Comparison of ENCODE assay signal across 31 cellular contexts in genomic region chr11:83078269-83078668, GRCh38. TPM values are rescaled to one million over a fixed set of nuclear protein-coding genes. Genes with fewer than 3 reads are reported as not detected.
DNase-seq lines count a peak whose midpoint lies in the region; ATAC-seq and TF ChIP-seq lines count a peak whose summit lies in the region.
"Had no signal": no experiment of that assay in that cellular context is flagged by ENCODE, and none has a peak within 500 bp of the region (broad histone marks: within the 10 kb centered on the region; RNA-seq: fewer than 3 reads in every experiment).

No MANE protein-coding gene starts in this region.

- CTCF ChIA-PET in CD8-positive, alpha-beta T cell (lab: Charles Lee), result interaction anchor here (1.2 kb wide), 1 partner anchor 10 kb away, joined by 3 read pairs; no protein-coding TSS in a partner anchor

- no peaks in the 10 kb centered on the region for H3K9me3 ChIP-seq in CD8-positive, alpha-beta T cell (ENCODE audit: low read length)
- H3K9me3 ChIP-seq in SK-N-MC (ENCODE audit: low read depth, low read length), result no peaks in the 10 kb centered on the region
- H3K9me3 ChIP-seq: ascending aorta, neutrophil, psoas muscle, sigmoid colon, tibial nerve had no signal

- POLR2A ChIA-PET in CD8-positive, alpha-beta T cell (lab: Charles Lee), result interaction anchor here (0.5 to 1.1 kb wide), 3 partner anchors 19 to 80 kb away, joined by 3 to 4 read pairs (median 4); no protein-coding TSS in a partner anchor

- no peaks in the 10 kb centered on the region for H3K27me3 ChIP-seq in CD8-positive, alpha-beta T cell (ENCODE audit: insufficient read depth, low read length)
- H3K27me3 ChIP-seq: ascending aorta, neutrophil, sigmoid colon, tibial nerve had no signal

- no peak for DNase-seq in activated T-cell treated with anti-CD3 and anti-CD28 coated beads, Interleukin-2, amount 50 U/mL, for 24 hours
- no peak for DNase-seq in activated T-cell treated with anti-CD3 and anti-CD28 coated beads for 4 hours
- DNase-seq in CD8-positive, alpha-beta T cell, result no peak
- DNase-seq in SK-N-MC (ENCODE audit: low read depth, low spot score), result no peak
- no peak for DNase-seq in mesothelial cell of epicardium (ENCODE audit: low spot score in 2 of 2, unreplicated experiment in 2 of 2)
- DNase-seq in NCI-H1694 (lab: John Stamatoyannopoulos, UW), result no peak
- DNase-seq in kidney tubule cell (ENCODE audit: low spot score), result no peak
- DNase-seq: activated CD4-positive, alpha-beta T cell treated with anti-CD3 and anti-CD28 coated beads for 36 hours; activated naive CD4-positive, alpha-beta T cell treated with anti-CD3 and anti-CD28 coated beads, Interleukin-2, amount 10 ng/mL, durations not matched to agents 7 days and 5 days; AML-193; central memory CD4-positive, alpha-beta T cell; COR-L47; DMS53; endodermal cell; foreskin fibroblast; HCEC 1CT; NCI-H1417; NCI-H2081; NCI-H2227 treated with DMSO at 0.1 percent for 48 hours; NCI-H69; psoas muscle; sigmoid colon; stimulated activated CD4-positive, alpha-beta T cell treated with anti-CD3 and anti-CD28 coated beads, Interleukin-4, amount 100 ng/mL, for 4 hours; stimulated activated naive CD4-positive, alpha-beta T cell treated with Interleukin-2 at 50 U/mL for 16 hours had no signal

- H3K9me3 Mint-ChIP-seq in activated T-cell treated with anti-CD3 and anti-CD28 coated beads, Interleukin-2, amount 50 U/mL, for 24 hours, result no peaks in the 10 kb centered on the region
- H3K9me3 Mint-ChIP-seq in CD8-positive, alpha-beta T cell, result no peaks in the 10 kb centered on the region
- H3K9me3 Mint-ChIP-seq in mesothelial cell of epicardium, result no peaks in the 10 kb centered on the region
- H3K9me3 Mint-ChIP-seq: activated naive CD4-positive, alpha-beta T cell treated with anti-CD3 and anti-CD28 coated beads, Interleukin-2, amount 10 ng/mL, durations not matched to agents 7 days and 5 days; dendritic cell treated with granulocyte-macrophage colony-stimulating factor and Interleukin-4, amounts not matched to agents 40 ng/mL and 50 ng/mL, for 4 days; endodermal cell had no signal

- H3K4me3 ChIP-seq in CD8-positive, alpha-beta T cell (ENCODE audit: low read depth, low read length), result no peak overlapping the region
- H3K4me3 ChIP-seq in SK-N-MC, result no peak overlapping the region
- H3K4me3 ChIP-seq: ascending aorta, lung, psoas muscle, sigmoid colon, tibial nerve had no signal

- no peaks in the 10 kb centered on the region for H3K27me3 Mint-ChIP-seq in activated T-cell treated with anti-CD3 and anti-CD28 coated beads, Interleukin-2, amount 50 U/mL, for 24 hours
- H3K27me3 Mint-ChIP-seq in CD8-positive, alpha-beta T cell (ENCODE audit: low read depth), result no peaks in the 10 kb centered on the region
- no peaks in the 10 kb centered on the region for H3K27me3 Mint-ChIP-seq in mesothelial cell of epicardium (ENCODE audit: low read depth)
- H3K27me3 Mint-ChIP-seq: activated CD4-positive, alpha-beta T cell treated with anti-CD3 and anti-CD28 coated beads for 36 hours; activated naive CD4-positive, alpha-beta T cell treated with anti-CD3 and anti-CD28 coated beads, Interleukin-2, amount 10 ng/mL, durations not matched to agents 7 days and 5 days; dendritic cell treated with granulocyte-macrophage colony-stimulating factor and Interleukin-4, amounts not matched to agents 40 ng/mL and 50 ng/mL, for 4 days had no signal

- no peak for ATAC-seq in CD8-positive, alpha-beta T cell
- ATAC-seq in HG02884 (IDR thresholded peaks at IDR 0.05; ENCODE audit: unreplicated experiment), result no peak
- ATAC-seq: activated CD4-positive, alpha-beta T cell treated with anti-CD3 and anti-CD28 coated beads for 36 hours; esophagus mucosa; psoas muscle had no signal

- H3K36me3 Mint-ChIP-seq in activated T-cell treated with anti-CD3 and anti-CD28 coated beads, Interleukin-2, amount 50 U/mL, for 24 hours (ENCODE audit: low read depth), result peaks cover 74% of the 10 kb centered on the region
- peaks cover 27% of the 10 kb centered on the region for H3K36me3 Mint-ChIP-seq in CD8-positive, alpha-beta T cell
- H3K36me3 Mint-ChIP-seq in mesothelial cell of epicardium, result peaks cover 7% of the 10 kb centered on the region

- no peaks in the 10 kb centered on the region for H3K36me3 ChIP-seq in CD8-positive, alpha-beta T cell (ENCODE audit: insufficient read depth, low read length)
- peaks cover 42% of the 10 kb centered on the region for H3K36me3 ChIP-seq in SK-N-MC (ENCODE audit: insufficient read depth, low read length)

- intact Hi-C loops in CD8-positive, alpha-beta T cell (cut with DNase I, micrococcal nuclease), result no loop called here

- no peak overlapping the region for H3K9ac ChIP-seq in SK-N-MC (ENCODE audit: insufficient read length)

- H3K27ac Mint-ChIP-seq in activated T-cell treated with anti-CD3 and anti-CD28 coated beads, Interleukin-2, amount 50 U/mL, for 24 hours, result peak overlapping the region; percentile 48
- peak overlapping the region; percentile 68 for H3K27ac Mint-ChIP-seq in CD8-positive, alpha-beta T cell
- H3K27ac Mint-ChIP-seq in mesothelial cell of epicardium, result peak overlapping the region; percentile 62
- H3K27ac Mint-ChIP-seq: activated naive CD4-positive, alpha-beta T cell treated with anti-CD3 and anti-CD28 coated beads, Interleukin-2, amount 10 ng/mL, durations not matched to agents 7 days and 5 days; dendritic cell treated with granulocyte-macrophage colony-stimulating factor and Interleukin-4, amounts not matched to agents 40 ng/mL and 50 ng/mL, for 4 days; endodermal cell had no signal

- no peak overlapping the region for H3K4me3 Mint-ChIP-seq in activated T-cell treated with anti-CD3 and anti-CD28 coated beads, Interleukin-2, amount 50 U/mL, for 24 hours
- H3K4me3 Mint-ChIP-seq in CD8-positive, alpha-beta T cell, result no peak overlapping the region
- H3K4me3 Mint-ChIP-seq in mesothelial cell of epicardium, result no peak overlapping the region
- H3K4me3 Mint-ChIP-seq: activated CD4-positive, alpha-beta T cell treated with anti-CD3 and anti-CD28 coated beads for 36 hours; activated naive CD4-positive, alpha-beta T cell treated with anti-CD3 and anti-CD28 coated beads, Interleukin-2, amount 10 ng/mL, durations not matched to agents 7 days and 5 days; dendritic cell treated with granulocyte-macrophage colony-stimulating factor and Interleukin-4, amounts not matched to agents 40 ng/mL and 50 ng/mL, for 4 days; endodermal cell had no signal

- no peak overlapping the region for H3K27ac ChIP-seq in CD8-positive, alpha-beta T cell (ENCODE audit: low read depth, low read length)
- peak overlapping the region; percentile 58; the same call in 1 of the 2 replicates for H3K27ac ChIP-seq in SK-N-MC
- H3K27ac ChIP-seq: ascending aorta, neutrophil, psoas muscle, sigmoid colon, tibial nerve had no signal

- peaks cover 17% of the 10 kb centered on the region for H3K4me1 ChIP-seq in CD8-positive, alpha-beta T cell (ENCODE audit: insufficient read depth, low read length)

- TF ChIP-seq CTCF in CD8-positive, alpha-beta T cell (IDR thresholded peaks at IDR 0.05), result no peak
- TF ChIP-seq CTCF in mesothelial cell of epicardium (IDR thresholded peaks at IDR 0.05; ENCODE audit: unreplicated experiment), result no peak

- H3K4me1 Mint-ChIP-seq in activated T-cell treated with anti-CD3 and anti-CD28 coated beads, Interleukin-2, amount 50 U/mL, for 24 hours (ENCODE audit: low read depth), result peaks cover 52% of the 10 kb centered on the region
- H3K4me1 Mint-ChIP-seq in CD8-positive, alpha-beta T cell (ENCODE audit: low read depth), result peaks cover 23% of the 10 kb centered on the region
- H3K4me1 Mint-ChIP-seq in mesothelial cell of epicardium, result peaks cover 13% of the 10 kb centered on the region

RNA-seq across cellular contexts. Expression of gene RAB30, which starts 6.6 kb away (rescaled TPM):
- total RNA-seq in CD8-positive, alpha-beta T cell, result 100 to 1,000 TPM; 125 to 134 TPM
- total RNA-seq in mesothelial cell of epicardium, result 7.6 to 10.3 TPM (median 9.9 TPM) in 3 replicates

Comparison
In these comparisons a context has a peak if more than half of its experiments do, and no peak if none do; other contexts are left out.
1. RNA of gene RAB30, which starts 6.6 kb away (total RNA-seq): 125 to 134 TPM in CD8-positive, alpha-beta T cell; 7.6 to 10.3 TPM in mesothelial cell of epicardium; every median in the first group is over 10 times any median in the second.
2. Peak in every context shown above with its lines, with median percentiles within 50 percentile points of each other: H3K27ac Mint-ChIP-seq.